In genomic region chr12:6923851-6924250, GRCh38 we compare ENCODE assay signal across 7 cellular contexts. TPM values are rescaled to one million over a fixed set of nuclear protein-coding genes. Genes with fewer than 3 reads are reported as not detected.
DNase-seq lines count a peak whose midpoint lies in the region; ATAC-seq and TF ChIP-seq lines count a peak whose summit lies in the region.
"Had no signal": no experiment of that assay in that cellular context is flagged by ENCODE, and none has a peak within 500 bp of the region (broad histone marks: within the 10 kb centered on the region; RNA-seq: fewer than 3 reads in every experiment).

No MANE protein-coding gene starts in this region.

- peak in 1 of 4 donors; percentile 32 for DNase-seq in body of pancreas
- peak; percentile 73 for DNase-seq in sigmoid colon
- no peak for DNase-seq in HAP-1 (ENCODE audit: low spot score in 2 of 2)
- no peak for DNase-seq in NOMO-1 treated with DMSO at 0.1 percent for 48 hours (lab: John Stamatoyannopoulos, UW; ENCODE audit: unreplicated experiment)

- no peak overlapping the region for H3K4me3 ChIP-seq in body of pancreas
- no peak overlapping the region for H3K4me3 ChIP-seq in sigmoid colon
- no peak overlapping the region for H3K4me3 ChIP-seq in HAP-1

- H3K36me3 ChIP-seq in body of pancreas (replicated peaks in 1 of 2; ENCODE audit: insufficient read depth in 1 of 2, low read depth in 2 of 2) (no peaks in the 10 kb centered on the region), sigmoid colon (peaks cover 0 to 35% (median 4%) of the 10 kb centered on the region in 4 donors), HAP-1 (replicated peaks) (peaks cover 40% of the 10 kb centered on the region)

- TF ChIP-seq POLR2A in body of pancreas (IDR thresholded peaks at IDR 0.05), result no peak
- no peak for TF ChIP-seq POLR2A in sigmoid colon (IDR thresholded peaks at IDR 0.05)

- no peaks in the 10 kb centered on the region for H3K9me3 ChIP-seq in body of pancreas
- no peaks in the 10 kb centered on the region for H3K9me3 ChIP-seq in sigmoid colon
- H3K9me3 ChIP-seq in HAP-1, result no peaks in the 10 kb centered on the region

- H3K27ac ChIP-seq in body of pancreas, result peak overlapping the region in 3 of 4 donors; percentile 88 to 93 (median 93)
- H3K27ac ChIP-seq in sigmoid colon, result peak overlapping the region; percentile 97 to 100 (median 99)

- ATAC-seq in HG03354 (IDR thresholded peaks at IDR 0.05; ENCODE audit: poor library complexity, severe bottlenecking, unreplicated experiment) (peak; percentile 6), body of pancreas (no peak), HG03280 (IDR thresholded peaks at IDR 0.05; ENCODE audit: unreplicated experiment) (no peak)

- in situ Hi-C loops in HAP-1 (cut with MboI; ENCODE audit: low sequenced_read_pairs), result no loop called here

- WGBS in body of pancreas, 2 donors, result 21 to 25% methylated on average over 6 of the region's 6 CpGs
- WGBS in sigmoid colon, 2 donors, result 46 to 63% methylated on average over 6 of the region's 6 CpGs

- no peak for TF ChIP-seq CTCF in body of pancreas (IDR thresholded peaks at IDR 0.05)
- TF ChIP-seq CTCF in sigmoid colon (IDR thresholded peaks at IDR 0.05), result no peak

- TF ChIP-seq EP300 in sigmoid colon (IDR thresholded peaks at IDR 0.05), result no peak

- intact Hi-C loops in body of pancreas (cut with DNase I) (no loop called here), sigmoid colon (cut with DNase I) (loop anchor here (1.0 to 2.0 kb wide), 3 partner anchors 14 to 55 kb away; no protein-coding TSS in a partner anchor)

- H3K27me3 ChIP-seq in body of pancreas (no peaks in the 10 kb centered on the region), sigmoid colon (no peaks in the 10 kb centered on the region), HAP-1 (ENCODE audit: low read depth) (no peaks in the 10 kb centered on the region)

- H3K4me1 ChIP-seq in body of pancreas (peaks cover 31% of the 10 kb centered on the region), sigmoid colon (peaks cover 4 to 40% (median 35%) of the 10 kb centered on the region in 4 donors), HAP-1 (peaks cover 30% of the 10 kb centered on the region)

RNA-seq across cellular contexts. Expression of gene ATN1, which starts 3.9 kb away (rescaled TPM):
- total RNA-seq in body of pancreas, result 10 to 100 TPM; 36.1 to 86.7 TPM
- 100 to 1,000 TPM in 1 of 4 donors, 10 to 100 TPM in 3; 46.4 to 138 (median 60.3) TPM for total RNA-seq in sigmoid colon
- 10 to 100 TPM; 30.1 to 78.8 (median 33.0) TPM for polyA plus RNA-seq in sigmoid colon

RNA-seq across cellular contexts. Expression of gene ENO2, which starts 9.5 kb away (rescaled TPM):
- total RNA-seq in body of pancreas, result 10 to 100 TPM in 1 of 2 donors, 1 to 10 TPM in 1; 4.4 to 11.9 TPM
- 10 to 100 TPM; 26.3 to 37.5 (median 35.0) TPM for total RNA-seq in sigmoid colon
- polyA plus RNA-seq in sigmoid colon, result 10 to 100 TPM in 1 of 3 donors, 1 to 10 TPM in 2; 1.8 to 15.6 (median 3.0) TPM

RNA-seq across cellular contexts. Expression of gene LRRC23, which starts 19.2 kb away (rescaled TPM):
- total RNA-seq in body of pancreas, result 10 to 100 TPM in 1 of 2 donors, 1 to 10 TPM in 1; 7.0 to 21.1 TPM
- 10 to 100 TPM; 12.2 to 21.0 (median 13.5) TPM for total RNA-seq in sigmoid colon
- 10 to 100 TPM in 1 of 3 donors, 1 to 10 TPM in 2; 5.3 to 11.4 (median 5.5) TPM for polyA plus RNA-seq in sigmoid colon

RNA-seq across cellular contexts. Expression of gene RNU7-1, which starts 19.8 kb away (rescaled TPM):
- total RNA-seq in body of pancreas (not detected), sigmoid colon (not detected)
- polyA plus RNA-seq in sigmoid colon, result not detected
- total RNA-seq: pulmonary artery endothelial cell had no signal

RNA-seq across cellular contexts. Expression of gene C12orf57, which starts 20.0 kb away (rescaled TPM):
- 100 to 1,000 TPM; 219 to 302 TPM for total RNA-seq in body of pancreas
- 100 to 1,000 TPM; 465 to 697 (median 652) TPM for total RNA-seq in sigmoid colon
- 100 to 1,000 TPM; 305 to 810 (median 418) TPM for polyA plus RNA-seq in sigmoid colon
